1 cellular context compared by ENCODE assay signal in the genomic region with DNA sequence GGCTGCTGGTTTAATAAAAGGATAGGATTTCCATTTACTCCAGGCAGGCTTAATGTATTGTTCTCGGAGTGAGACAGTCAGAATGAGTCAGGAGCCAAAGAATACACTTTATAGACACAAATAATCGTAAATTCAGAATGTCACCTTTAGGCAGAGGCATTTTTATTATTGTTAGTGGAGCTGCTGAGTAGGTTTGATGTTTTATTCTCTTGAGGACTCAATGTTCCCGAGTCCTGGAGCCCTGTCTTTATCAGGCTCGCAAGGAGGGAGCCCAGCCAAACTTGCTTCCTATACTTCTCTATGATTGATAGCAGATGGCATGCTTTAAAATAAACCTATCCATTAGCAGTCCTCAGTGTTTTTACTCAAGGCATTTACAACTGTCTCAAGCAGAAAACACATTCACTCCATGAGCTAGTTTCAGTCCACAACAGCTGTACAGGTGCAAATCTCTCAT.
TF ChIP-seq lines count a peak whose summit lies in the region.

No MANE protein-coding gene starts in this region.

TF ChIP-seq in SK-N-SH, 30 proteins besides CTCF, POLR2A, EP300 and RAD21 (continued from another document):
- TF ChIP-seq REST (IDR thresholded peaks at IDR 0.05; ENCODE audit: low read depth, low read length) = no peak
- TF ChIP-seq JUND (IDR thresholded peaks at IDR 0.05) = peak; percentile 47
- TF ChIP-seq SIN3A (IDR thresholded peaks at IDR 0.05; ENCODE audit: borderline replicate concordance, low read depth, low read length) = no peak
- TF ChIP-seq IRF3 (IDR thresholded peaks at IDR 0.05; ENCODE audit: low read depth, low read length) = no peak
- peak; percentile 40; the same call in 1 of the 2 replicates for TF ChIP-seq FOSL2 (IDR thresholded peaks at IDR 0.05; ENCODE audit: borderline replicate concordance, low read depth)
- TF ChIP-seq USF1 (IDR thresholded peaks at IDR 0.05; ENCODE audit: borderline replicate concordance, low read depth) = no peak
- TF ChIP-seq TCF12 (IDR thresholded peaks at IDR 0.05) = peak; percentile 91
- TF ChIP-seq TAF1 (IDR thresholded peaks at IDR 0.05; ENCODE audit: borderline replicate concordance, low read depth, low read length) = no peak
- TF ChIP-seq MXI1 (IDR thresholded peaks at IDR 0.05; ENCODE audit: low read depth, low read length) = no peak
- TF ChIP-seq MAX (IDR thresholded peaks at IDR 0.05; ENCODE audit: low read depth) = no peak
- no peak for TF ChIP-seq RCOR1 (IDR thresholded peaks at IDR 0.05; ENCODE audit: low read length)
- TF ChIP-seq SMC3 (IDR thresholded peaks at IDR 0.05; ENCODE audit: low read depth, low read length) = no peak
- TF ChIP-seq, protein P1, sequence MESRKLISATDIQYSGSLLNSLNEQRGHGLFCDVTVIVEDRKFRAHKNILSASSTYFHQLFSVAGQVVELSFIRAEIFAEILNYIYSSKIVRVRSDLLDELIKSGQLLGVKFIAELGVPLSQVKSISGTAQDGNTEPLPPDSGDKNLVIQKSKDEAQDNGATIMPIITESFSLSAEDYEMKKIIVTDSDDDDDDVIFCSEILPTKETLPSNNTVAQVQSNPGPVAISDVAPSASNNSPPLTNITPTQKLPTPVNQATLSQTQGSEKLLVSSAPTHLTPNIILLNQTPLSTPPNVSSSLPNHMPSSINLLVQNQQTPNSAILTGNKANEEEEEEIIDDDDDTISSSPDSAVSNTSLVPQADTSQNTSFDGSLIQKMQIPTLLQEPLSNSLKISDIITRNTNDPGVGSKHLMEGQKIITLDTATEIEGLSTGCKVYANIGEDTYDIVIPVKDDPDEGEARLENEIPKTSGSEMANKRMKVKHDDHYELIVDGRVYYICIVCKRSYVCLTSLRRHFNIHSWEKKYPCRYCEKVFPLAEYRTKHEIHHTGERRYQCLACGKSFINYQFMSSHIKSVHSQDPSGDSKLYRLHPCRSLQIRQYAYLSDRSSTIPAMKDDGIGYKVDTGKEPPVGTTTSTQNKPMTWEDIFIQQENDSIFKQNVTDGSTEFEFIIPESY (IDR thresholded peaks at IDR 0.05; ENCODE audit: borderline replicate concordance, low read depth) = no peak
- no peak for TF ChIP-seq NRF1 (IDR thresholded peaks at IDR 0.05; ENCODE audit: low read depth, low read length)
- TF ChIP-seq RXRA (IDR thresholded peaks at IDR 0.05; ENCODE audit: borderline replicate concordance, low read depth) = no peak
- peak; percentile 86; the same call in 1 of the 2 replicates for TF ChIP-seq PBX3 (IDR thresholded peaks at IDR 0.05)
- no peak for TF ChIP-seq USF2 (IDR thresholded peaks at IDR 0.05; ENCODE audit: borderline replicate concordance, low read depth, low read length)
- no peak for TF ChIP-seq CHD2 (IDR thresholded peaks at IDR 0.05; ENCODE audit: low read length, partially characterized antibody)
- no peak for TF ChIP-seq MEF2A (IDR thresholded peaks at IDR 0.05; ENCODE audit: borderline replicate concordance, low read depth)
- no peak for TF ChIP-seq POLR2AphosphoS5 (IDR thresholded peaks at IDR 0.05; ENCODE audit: low read depth, low read length)
- 0 out of 2 replicates have a peak, but pooled peaks have one; percentile 47 for TF ChIP-seq FOXM1 (IDR thresholded peaks at IDR 0.05; ENCODE audit: low read depth)
- no peak for TF ChIP-seq EZH2phosphoT487 (IDR thresholded peaks at IDR 0.05; ENCODE audit: borderline replicate concordance, low read depth)
- no peak for TF ChIP-seq GATA2 (CRISPR knock-in tag; IDR thresholded peaks at IDR 0.05)
- TF ChIP-seq TEAD4 (IDR thresholded peaks at IDR 0.05; ENCODE audit: borderline replicate concordance, insufficient read depth) = peak; percentile 29; the same call in 1 of the 2 replicates
- no peak for TF ChIP-seq FOXJ3 (CRISPR knock-in tag; IDR thresholded peaks at IDR 0.05)
- TF ChIP-seq RFX5 (IDR thresholded peaks at IDR 0.05; ENCODE audit: low read length) = no peak
- TF ChIP-seq NFIC (IDR thresholded peaks at IDR 0.05; ENCODE audit: borderline replicate concordance) = peak; percentile 75
- TF ChIP-seq YY1 (IDR thresholded peaks at IDR 0.05; ENCODE audit: low read depth) = no peak
